1 cellular context compared by ENCODE assay signal in the genomic region with DNA sequence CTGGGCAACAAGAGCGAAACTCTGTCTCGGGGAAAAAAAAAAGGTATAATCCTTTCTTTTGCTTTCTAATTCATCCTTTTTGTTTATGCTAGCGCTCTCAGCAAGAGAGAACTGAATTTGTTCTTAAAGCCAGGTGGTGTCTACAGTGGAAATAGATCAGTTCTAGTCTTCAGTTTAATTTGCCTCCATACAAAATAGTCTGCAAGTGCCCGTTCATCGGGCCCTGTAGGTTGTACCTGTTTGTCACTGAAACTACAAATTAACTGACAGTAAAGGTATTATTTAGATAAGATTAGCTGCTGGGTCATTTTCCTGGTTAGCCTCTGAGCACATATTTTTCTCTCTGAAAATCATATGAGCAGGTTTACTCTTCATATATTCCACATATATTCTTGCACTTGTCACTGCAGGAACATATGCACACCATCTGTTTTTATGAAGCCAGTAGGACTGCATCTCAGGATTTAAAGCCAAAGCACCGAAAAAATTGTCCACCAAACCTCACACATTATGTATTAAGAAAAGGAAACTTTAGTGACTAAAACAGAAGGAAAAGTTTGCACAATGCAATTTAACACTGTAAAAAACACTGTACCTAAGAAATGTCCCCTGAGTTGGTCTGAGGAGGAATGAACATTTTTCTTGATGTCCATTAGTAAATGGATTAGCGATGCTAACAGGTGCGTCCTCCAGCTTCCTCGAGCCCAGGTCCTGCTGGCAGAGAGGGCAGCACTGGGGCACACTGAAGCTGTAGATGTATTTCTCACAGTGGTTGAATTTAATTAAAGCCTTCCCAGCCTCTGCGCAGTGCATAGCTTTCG.
TF ChIP-seq lines count a peak whose summit lies in the region.

No MANE protein-coding gene starts in this region.

TF ChIP-seq in GM23338, 12 proteins besides CTCF, POLR2A, EP300 and RAD21:
- TF ChIP-seq, protein P1, sequence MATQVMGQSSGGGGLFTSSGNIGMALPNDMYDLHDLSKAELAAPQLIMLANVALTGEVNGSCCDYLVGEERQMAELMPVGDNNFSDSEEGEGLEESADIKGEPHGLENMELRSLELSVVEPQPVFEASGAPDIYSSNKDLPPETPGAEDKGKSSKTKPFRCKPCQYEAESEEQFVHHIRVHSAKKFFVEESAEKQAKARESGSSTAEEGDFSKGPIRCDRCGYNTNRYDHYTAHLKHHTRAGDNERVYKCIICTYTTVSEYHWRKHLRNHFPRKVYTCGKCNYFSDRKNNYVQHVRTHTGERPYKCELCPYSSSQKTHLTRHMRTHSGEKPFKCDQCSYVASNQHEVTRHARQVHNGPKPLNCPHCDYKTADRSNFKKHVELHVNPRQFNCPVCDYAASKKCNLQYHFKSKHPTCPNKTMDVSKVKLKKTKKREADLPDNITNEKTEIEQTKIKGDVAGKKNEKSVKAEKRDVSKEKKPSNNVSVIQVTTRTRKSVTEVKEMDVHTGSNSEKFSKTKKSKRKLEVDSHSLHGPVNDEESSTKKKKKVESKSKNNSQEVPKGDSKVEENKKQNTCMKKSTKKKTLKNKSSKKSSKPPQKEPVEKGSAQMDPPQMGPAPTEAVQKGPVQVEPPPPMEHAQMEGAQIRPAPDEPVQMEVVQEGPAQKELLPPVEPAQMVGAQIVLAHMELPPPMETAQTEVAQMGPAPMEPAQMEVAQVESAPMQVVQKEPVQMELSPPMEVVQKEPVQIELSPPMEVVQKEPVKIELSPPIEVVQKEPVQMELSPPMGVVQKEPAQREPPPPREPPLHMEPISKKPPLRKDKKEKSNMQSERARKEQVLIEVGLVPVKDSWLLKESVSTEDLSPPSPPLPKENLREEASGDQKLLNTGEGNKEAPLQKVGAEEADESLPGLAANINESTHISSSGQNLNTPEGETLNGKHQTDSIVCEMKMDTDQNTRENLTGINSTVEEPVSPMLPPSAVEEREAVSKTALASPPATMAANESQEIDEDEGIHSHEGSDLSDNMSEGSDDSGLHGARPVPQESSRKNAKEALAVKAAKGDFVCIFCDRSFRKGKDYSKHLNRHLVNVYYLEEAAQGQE (IDR thresholded peaks at IDR 0.05; ENCODE audit: unreplicated experiment): no peak
- no peak for TF ChIP-seq ZNF114 (CRISPR knock-in tag; IDR thresholded peaks at IDR 0.05)
- no peak for TF ChIP-seq JUNB (IDR thresholded peaks at IDR 0.05; ENCODE audit: unreplicated experiment)
- TF ChIP-seq STAT1 (IDR thresholded peaks at IDR 0.05; ENCODE audit: unreplicated experiment): no peak
- no peak for TF ChIP-seq NANOG (IDR thresholded peaks at IDR 0.05; ENCODE audit: borderline replicate concordance)
- TF ChIP-seq ZNF331 (CRISPR knock-in tag; IDR thresholded peaks at IDR 0.05; ENCODE audit: low read depth): no peak
- TF ChIP-seq EZH2 (IDR thresholded peaks at IDR 0.05; ENCODE audit: low read depth, unreplicated experiment): no peak
- TF ChIP-seq, protein P2, sequence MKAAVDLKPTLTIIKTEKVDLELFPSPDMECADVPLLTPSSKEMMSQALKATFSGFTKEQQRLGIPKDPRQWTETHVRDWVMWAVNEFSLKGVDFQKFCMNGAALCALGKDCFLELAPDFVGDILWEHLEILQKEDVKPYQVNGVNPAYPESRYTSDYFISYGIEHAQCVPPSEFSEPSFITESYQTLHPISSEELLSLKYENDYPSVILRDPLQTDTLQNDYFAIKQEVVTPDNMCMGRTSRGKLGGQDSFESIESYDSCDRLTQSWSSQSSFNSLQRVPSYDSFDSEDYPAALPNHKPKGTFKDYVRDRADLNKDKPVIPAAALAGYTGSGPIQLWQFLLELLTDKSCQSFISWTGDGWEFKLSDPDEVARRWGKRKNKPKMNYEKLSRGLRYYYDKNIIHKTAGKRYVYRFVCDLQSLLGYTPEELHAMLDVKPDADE (IDR thresholded peaks at IDR 0.05): no peak
- TF ChIP-seq EZH2phosphoT487 (IDR thresholded peaks at IDR 0.05; ENCODE audit: unreplicated experiment): no peak
- no peak for TF ChIP-seq ZNF462 (CRISPR knock-in tag; IDR thresholded peaks at IDR 0.05)
- TF ChIP-seq POLR2AphosphoS5 (IDR thresholded peaks at IDR 0.05; ENCODE audit: low read depth): no peak
- TF ChIP-seq CREB1 (CRISPR knock-in tag; IDR thresholded peaks at IDR 0.05; ENCODE audit: low read depth): no peak
